Comparison of ENCODE assay signal across 1 cellular context in the genomic region with DNA sequence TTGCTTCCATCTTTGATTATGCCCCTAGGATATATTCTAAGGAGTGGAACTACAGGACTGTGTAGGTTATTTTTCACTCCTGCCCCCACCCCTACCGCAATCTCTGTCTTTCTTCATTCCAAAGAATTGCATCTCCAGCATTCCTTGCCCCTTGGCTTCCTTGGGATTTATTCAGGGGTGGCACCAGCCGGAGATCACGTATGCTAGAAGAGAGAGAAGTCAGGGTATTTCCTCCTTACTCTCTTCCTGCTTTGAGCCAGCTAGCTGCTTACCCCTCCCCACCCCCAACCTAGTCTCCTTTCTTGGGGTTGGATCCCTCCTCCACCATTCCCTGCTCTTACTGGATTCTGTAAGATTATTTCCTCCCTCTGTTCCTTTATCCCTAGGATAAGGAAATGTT.
TF ChIP-seq lines count a peak whose summit lies in the region.

No MANE protein-coding gene starts in this region.

TF ChIP-seq in GM23338, 12 proteins besides CTCF, POLR2A, EP300 and RAD21 (continued from another document):
- TF ChIP-seq, protein P1, sequence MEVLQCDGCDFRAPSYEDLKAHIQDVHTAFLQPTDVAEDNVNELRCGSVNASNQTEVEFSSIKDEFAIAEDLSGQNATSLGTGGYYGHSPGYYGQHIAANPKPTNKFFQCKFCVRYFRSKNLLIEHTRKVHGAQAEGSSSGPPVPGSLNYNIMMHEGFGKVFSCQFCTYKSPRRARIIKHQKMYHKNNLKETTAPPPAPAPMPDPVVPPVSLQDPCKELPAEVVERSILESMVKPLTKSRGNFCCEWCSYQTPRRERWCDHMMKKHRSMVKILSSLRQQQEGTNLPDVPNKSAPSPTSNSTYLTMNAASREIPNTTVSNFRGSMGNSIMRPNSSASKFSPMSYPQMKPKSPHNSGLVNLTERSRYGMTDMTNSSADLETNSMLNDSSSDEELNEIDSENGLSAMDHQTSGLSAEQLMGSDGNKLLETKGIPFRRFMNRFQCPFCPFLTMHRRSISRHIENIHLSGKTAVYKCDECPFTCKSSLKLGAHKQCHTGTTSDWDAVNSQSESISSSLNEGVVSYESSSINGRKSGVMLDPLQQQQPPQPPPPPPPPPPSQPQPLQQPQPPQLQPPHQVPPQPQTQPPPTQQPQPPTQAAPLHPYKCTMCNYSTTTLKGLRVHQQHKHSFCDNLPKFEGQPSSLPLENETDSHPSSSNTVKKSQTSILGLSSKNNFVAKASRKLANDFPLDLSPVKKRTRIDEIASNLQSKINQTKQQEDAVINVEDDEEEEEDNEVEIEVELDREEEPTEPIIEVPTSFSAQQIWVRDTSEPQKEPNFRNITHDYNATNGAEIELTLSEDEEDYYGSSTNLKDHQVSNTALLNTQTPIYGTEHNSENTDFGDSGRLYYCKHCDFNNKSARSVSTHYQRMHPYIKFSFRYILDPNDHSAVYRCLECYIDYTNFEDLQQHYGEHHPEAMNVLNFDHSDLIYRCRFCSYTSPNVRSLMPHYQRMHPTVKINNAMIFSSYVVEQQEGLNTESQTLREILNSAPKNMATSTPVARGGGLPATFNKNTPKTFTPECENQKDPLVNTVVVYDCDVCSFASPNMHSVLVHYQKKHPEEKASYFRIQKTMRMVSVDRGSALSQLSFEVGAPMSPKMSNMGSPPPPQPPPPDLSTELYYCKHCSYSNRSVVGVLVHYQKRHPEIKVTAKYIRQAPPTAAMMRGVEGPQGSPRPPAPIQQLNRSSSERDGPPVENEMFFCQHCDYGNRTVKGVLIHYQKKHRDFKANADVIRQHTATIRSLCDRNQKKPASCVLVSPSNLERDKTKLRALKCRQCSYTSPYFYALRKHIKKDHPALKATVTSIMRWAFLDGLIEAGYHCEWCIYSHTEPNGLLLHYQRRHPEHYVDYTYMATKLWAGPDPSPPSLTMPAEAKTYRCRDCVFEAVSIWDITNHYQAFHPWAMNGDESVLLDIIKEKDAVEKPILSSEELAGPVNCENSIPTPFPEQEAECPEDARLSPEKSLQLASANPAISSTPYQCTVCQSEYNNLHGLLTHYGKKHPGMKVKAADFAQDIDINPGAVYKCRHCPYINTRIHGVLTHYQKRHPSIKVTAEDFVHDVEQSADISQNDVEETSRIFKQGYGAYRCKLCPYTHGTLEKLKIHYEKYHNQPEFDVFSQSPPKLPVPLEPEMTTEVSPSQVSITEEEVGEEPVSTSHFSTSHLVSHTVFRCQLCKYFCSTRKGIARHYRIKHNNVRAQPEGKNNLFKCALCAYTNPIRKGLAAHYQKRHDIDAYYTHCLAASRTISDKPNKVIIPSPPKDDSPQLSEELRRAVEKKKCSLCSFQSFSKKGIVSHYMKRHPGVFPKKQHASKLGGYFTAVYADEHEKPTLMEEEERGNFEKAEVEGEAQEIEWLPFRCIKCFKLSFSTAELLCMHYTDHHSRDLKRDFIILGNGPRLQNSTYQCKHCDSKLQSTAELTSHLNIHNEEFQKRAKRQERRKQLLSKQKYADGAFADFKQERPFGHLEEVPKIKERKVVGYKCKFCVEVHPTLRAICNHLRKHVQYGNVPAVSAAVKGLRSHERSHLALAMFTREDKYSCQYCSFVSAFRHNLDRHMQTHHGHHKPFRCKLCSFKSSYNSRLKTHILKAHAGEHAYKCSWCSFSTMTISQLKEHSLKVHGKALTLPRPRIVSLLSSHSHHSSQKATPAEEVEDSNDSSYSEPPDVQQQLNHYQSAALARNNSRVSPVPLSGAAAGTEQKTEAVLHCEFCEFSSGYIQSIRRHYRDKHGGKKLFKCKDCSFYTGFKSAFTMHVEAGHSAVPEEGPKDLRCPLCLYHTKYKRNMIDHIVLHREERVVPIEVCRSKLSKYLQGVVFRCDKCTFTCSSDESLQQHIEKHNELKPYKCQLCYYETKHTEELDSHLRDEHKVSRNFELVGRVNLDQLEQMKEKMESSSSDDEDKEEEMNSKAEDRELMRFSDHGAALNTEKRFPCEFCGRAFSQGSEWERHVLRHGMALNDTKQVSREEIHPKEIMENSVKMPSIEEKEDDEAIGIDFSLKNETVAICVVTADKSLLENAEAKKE (CRISPR knock-in tag; IDR thresholded peaks at IDR 0.05) = no peak
